ENCODE assay signal across 11 cellular contexts in the genomic region with DNA sequence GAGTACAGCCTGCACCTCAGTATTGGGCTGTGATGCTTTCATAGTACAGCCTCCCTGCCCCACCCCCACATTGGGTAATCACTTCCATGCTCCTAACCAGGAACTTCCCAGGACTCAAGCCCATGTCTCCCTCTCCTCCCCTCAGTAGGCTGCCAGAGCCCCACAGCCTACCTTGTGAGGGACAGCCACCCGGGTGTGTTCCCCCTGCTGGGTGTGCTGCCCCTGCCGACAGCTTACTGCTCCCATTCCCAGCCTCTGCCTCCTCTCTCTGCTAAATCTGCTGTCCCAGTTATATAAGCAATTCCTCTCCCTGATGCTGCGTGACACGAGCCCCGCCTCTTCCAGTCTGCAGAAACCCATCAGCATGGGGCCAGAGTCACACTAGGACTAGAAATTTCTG. TPM values are rescaled to one million over a fixed set of nuclear protein-coding genes. Genes with fewer than 3 reads are reported as not detected.
DNase-seq lines count a peak whose midpoint lies in the region; ATAC-seq and TF ChIP-seq lines count a peak whose summit lies in the region.
"Had no signal": no experiment of that assay in that cellular context is flagged by ENCODE, and none has a peak within 500 bp of the region (broad histone marks: within the 10 kb centered on the region; RNA-seq: fewer than 3 reads in every experiment).

TSS of gene RSKR (minus strand) at position 270 of the 400 bp plus-strand sequence. CDS start at position 246, 24 bp downstream.

- intact Hi-C loops in activated T-helper 2 cell treated with anti-CD3 and anti-CD28 coated beads, Interferon-gamma antibody, Interleukin-2, Interleukin-4, amounts not matched to agents 10 μg/mL and 5 μg/mL and 100 μg/mL, durations not matched to agents 14 hours and 24 hours and 36 hours (cut with micrococcal nuclease) = loop anchor here (10.0 kb wide), 1 partner anchor 119 kb away; no protein-coding TSS in a partner anchor
- intact Hi-C loops in transverse colon (cut with DNase I; ENCODE audit: low total_unique reads) = loop anchor here (5.0 kb wide), 1 partner anchor 122 kb away; no protein-coding TSS in a partner anchor

- peaks cover 4% of the 10 kb centered on the region for H3K36me3 Mint-ChIP-seq in activated naive CD8-positive, alpha-beta T cell
- peaks cover 63% of the 10 kb centered on the region for H3K36me3 Mint-ChIP-seq in activated naive CD8-positive, alpha-beta T cell treated with anti-CD3 and anti-CD28 coated beads, Interleukin-2, amount 50 U/mL, for 24 hours (ENCODE audit: low read depth)
- H3K36me3 Mint-ChIP-seq in activated T-helper 2 cell treated with anti-CD3 and anti-CD28 coated beads, Interferon-gamma antibody, Interleukin-2, Interleukin-4, amounts not matched to agents 10 μg/mL and 5 μg/mL and 100 μg/mL, durations not matched to agents 14 hours and 24 hours and 36 hours (ENCODE audit: low read depth) = peaks cover 84% of the 10 kb centered on the region

- no peak within 1 kb of the TSS for H3K4me3 Mint-ChIP-seq in activated naive CD8-positive, alpha-beta T cell
- no peak within 1 kb of the TSS for H3K4me3 Mint-ChIP-seq in activated naive CD8-positive, alpha-beta T cell treated with anti-CD3 and anti-CD28 coated beads, Interleukin-2, amount 50 U/mL, for 24 hours
- no peak within 1 kb of the TSS for H3K4me3 Mint-ChIP-seq in activated T-helper 2 cell treated with anti-CD3 and anti-CD28 coated beads, Interferon-gamma antibody, Interleukin-2, Interleukin-4, amounts not matched to agents 10 μg/mL and 5 μg/mL and 100 μg/mL, durations not matched to agents 14 hours and 24 hours and 36 hours (ENCODE audit: low read depth)

- H3K4me1 Mint-ChIP-seq in activated naive CD8-positive, alpha-beta T cell (ENCODE audit: low read depth) = no peaks in the 10 kb centered on the region
- no peaks in the 10 kb centered on the region for H3K4me1 Mint-ChIP-seq in activated naive CD8-positive, alpha-beta T cell treated with anti-CD3 and anti-CD28 coated beads, Interleukin-2, amount 50 U/mL, for 24 hours
- no peaks in the 10 kb centered on the region for H3K4me1 Mint-ChIP-seq in activated T-helper 2 cell treated with anti-CD3 and anti-CD28 coated beads, Interferon-gamma antibody, Interleukin-2, Interleukin-4, amounts not matched to agents 10 μg/mL and 5 μg/mL and 100 μg/mL, durations not matched to agents 14 hours and 24 hours and 36 hours (ENCODE audit: low read depth)

- WGBS in transverse colon (ENCODE audit: low coverage in 1 of 2), 2 donors = 69 to 80% methylated on average over 3 to 5 of the region's 5 CpGs

- H3K36me3 ChIP-seq in transverse colon = peaks cover 0 to 48% (median 20%) of the 10 kb centered on the region in 4 donors

- H3K27ac ChIP-seq in transverse colon = no peak within 1 kb of the TSS
- H3K27ac ChIP-seq: thoracic aorta had no signal

- no peaks in the 10 kb centered on the region for H3K27me3 Mint-ChIP-seq in activated naive CD8-positive, alpha-beta T cell
- H3K27me3 Mint-ChIP-seq in activated naive CD8-positive, alpha-beta T cell treated with anti-CD3 and anti-CD28 coated beads, Interleukin-2, amount 50 U/mL, for 24 hours = no peaks in the 10 kb centered on the region
- H3K27me3 Mint-ChIP-seq in activated T-helper 2 cell treated with anti-CD3 and anti-CD28 coated beads, Interferon-gamma antibody, Interleukin-2, Interleukin-4, amounts not matched to agents 10 μg/mL and 5 μg/mL and 100 μg/mL, durations not matched to agents 14 hours and 24 hours and 36 hours (ENCODE audit: low read depth) = no peaks in the 10 kb centered on the region

- H3K4me3 ChIP-seq in transverse colon = no peak within 1 kb of the TSS
- H3K4me3 ChIP-seq: thoracic aorta had no signal

- no peak for TF ChIP-seq EP300 in transverse colon (IDR thresholded peaks at IDR 0.05; ENCODE audit: low read depth)

- H3K27me3 ChIP-seq in transverse colon = no peaks in the 10 kb centered on the region

- in situ Hi-C loops in transverse colon (cut with MboI; ENCODE audit: low pct_ligation_motif_present in 1 of 4, low pct_unique_long_range_greater_than_20kb in 1 of 4, low sequenced_read_pairs in 3 of 4) = loop anchor here in 2 of 4 donors (10.0 kb wide), 1 partner anchor 119 kb away; no protein-coding TSS in a partner anchor

- H3K27ac Mint-ChIP-seq in activated naive CD8-positive, alpha-beta T cell = peak within 1 kb of the TSS; percentile 22
- H3K27ac Mint-ChIP-seq in activated naive CD8-positive, alpha-beta T cell treated with anti-CD3 and anti-CD28 coated beads, Interleukin-2, amount 50 U/mL, for 24 hours = no peak within 1 kb of the TSS
- peak within 1 kb of the TSS; percentile 3 for H3K27ac Mint-ChIP-seq in activated T-helper 2 cell treated with anti-CD3 and anti-CD28 coated beads, Interferon-gamma antibody, Interleukin-2, Interleukin-4, amounts not matched to agents 10 μg/mL and 5 μg/mL and 100 μg/mL, durations not matched to agents 14 hours and 24 hours and 36 hours

- ATAC-seq in activated naive CD8-positive, alpha-beta T cell treated with anti-CD3 and anti-CD28 coated beads, Interleukin-2, amount 50 U/mL, for 24 hours = no peak
- ATAC-seq in left lobe of liver (peak; percentile 40), GM18909 (IDR thresholded peaks at IDR 0.05; ENCODE audit: poor library complexity, unreplicated experiment) (no peak)

- H3K4me1 ChIP-seq in transverse colon = peaks cover 0 to 3% (median 0%) of the 10 kb centered on the region in 4 donors

- no peak for TF ChIP-seq CTCF in transverse colon (IDR thresholded peaks at IDR 0.05)

- no peak for DNase-seq in activated naive CD8-positive, alpha-beta T cell treated with anti-CD3 and anti-CD28 coated beads, Interleukin-2, amount 50 U/mL, for 24 hours
- no peak for DNase-seq in activated T-helper 2 cell treated with anti-CD3 and anti-CD28 coated beads, Interferon-gamma antibody, Interleukin-2, Interleukin-4, amounts not matched to agents 10 μg/mL and 5 μg/mL and 100 μg/mL, durations not matched to agents 14 hours and 24 hours and 36 hours (ENCODE audit: low spot score)
- DNase-seq in left lobe of liver (ENCODE audit: low spot score) (no peak), transverse colon (no peak)
- DNase-seq in activated CD4-positive, CD25-positive, alpha-beta regulatory T cell treated with anti-CD3 and anti-CD28 coated beads, Interleukin-2, amount 50 U/mL, for 72 hours = no peak
- no peak for DNase-seq in stimulated activated CD4-positive, alpha-beta T cell treated with anti-CD3 and anti-CD28 coated beads, Interleukin-1b, Interleukin-23, amount 100 ng/mL, for 48 hours
- DNase-seq: GOT3, left cardiac atrium had no signal

- no peaks in the 10 kb centered on the region for H3K9me3 ChIP-seq in transverse colon
- H3K9me3 ChIP-seq: thoracic aorta had no signal

- no peaks in the 10 kb centered on the region for H3K9me3 Mint-ChIP-seq in activated naive CD8-positive, alpha-beta T cell (ENCODE audit: low read depth)
- H3K9me3 Mint-ChIP-seq in activated naive CD8-positive, alpha-beta T cell treated with anti-CD3 and anti-CD28 coated beads, Interleukin-2, amount 50 U/mL, for 24 hours = no peaks in the 10 kb centered on the region
- no peaks in the 10 kb centered on the region for H3K9me3 Mint-ChIP-seq in activated T-helper 2 cell treated with anti-CD3 and anti-CD28 coated beads, Interferon-gamma antibody, Interleukin-2, Interleukin-4, amounts not matched to agents 10 μg/mL and 5 μg/mL and 100 μg/mL, durations not matched to agents 14 hours and 24 hours and 36 hours

- TF ChIP-seq POLR2A in transverse colon (IDR thresholded peaks at IDR 0.05) = no peak

RNA-seq across cellular contexts. Expression of gene RSKR, which starts in this region (rescaled TPM):
- 35.2 and 37.9 TPM in 2 replicates for total RNA-seq in activated T-helper 2 cell treated with anti-CD3 and anti-CD28 coated beads, Interferon-gamma antibody, Interleukin-2, Interleukin-4, amounts not matched to agents 10 μg/mL and 5 μg/mL and 100 μg/mL, durations not matched to agents 14 hours and 24 hours and 36 hours
- total RNA-seq in left lobe of liver (4.0 TPM), transverse colon (10 to 100 TPM in 3 of 4 donors, 1 to 10 TPM in 1; 8.3 to 70.8 (median 22.1) TPM)
